ENCODE assay signal across 17 cellular contexts in the genomic region with DNA sequence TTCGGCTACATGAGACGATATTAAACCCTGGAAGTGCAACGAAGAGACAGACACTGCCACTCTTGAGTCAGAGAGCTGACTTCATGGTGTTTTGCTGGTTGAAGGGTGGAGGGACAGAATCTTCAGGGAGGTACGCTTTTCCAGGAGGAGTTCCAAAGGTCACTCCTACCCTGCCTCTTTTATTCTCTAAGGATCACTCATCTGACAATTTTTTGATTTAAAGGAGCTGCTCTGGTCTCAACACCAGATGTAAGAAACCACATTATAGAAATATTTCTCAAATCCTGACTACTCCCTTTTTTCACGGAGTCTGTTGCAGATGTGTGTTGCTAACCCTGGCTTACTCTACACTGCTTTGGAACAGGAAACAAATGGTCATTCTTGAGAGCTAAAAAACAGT.
DNase-seq lines count a peak whose midpoint lies in the region; ATAC-seq and TF ChIP-seq lines count a peak whose summit lies in the region.
"Had no signal": no experiment of that assay in that cellular context is flagged by ENCODE, and none has a peak within 500 bp of the region (broad histone marks: within the 10 kb centered on the region; RNA-seq: fewer than 3 reads in every experiment).

No MANE protein-coding gene starts in this region.

- 0 out of 2 replicates have a peak, but pooled peaks cover 7% of the 10 kb centered on the region for H3K79me2 ChIP-seq in GM23248 (ENCODE audit: insufficient read depth)

- H3K36me3 ChIP-seq in GM23248 (ENCODE audit: low read depth) (peaks cover 90% of the 10 kb centered on the region), mesenchymal stem cell (ENCODE audit: control insufficient read depth in 1 of 2, insufficient read depth in 2 of 2, low read depth in 1 of 2, low read length in 2 of 2) (peaks cover 22 to 92% of the 10 kb centered on the region in 2 experiments), subcutaneous abdominal adipose tissue (ENCODE audit: control insufficient read depth in 5 of 5, insufficient read depth in 5 of 5, low read length in 5 of 5) (peaks cover 0 to 9% (median 4%) of the 10 kb centered on the region in 5 donors)
- H3K36me3 ChIP-seq: colonic mucosa had no signal

- no peak overlapping the region for H2BK5ac ChIP-seq in mesenchymal stem cell (ENCODE audit: low read depth, low read length, poor library complexity, severe bottlenecking)

- H3K14ac ChIP-seq in mesenchymal stem cell (ENCODE audit: low read length in 2 of 2) = no peak overlapping the region

- H3K27me3 ChIP-seq in GM23248 (replicated peaks; ENCODE audit: insufficient read depth) (no peaks in the 10 kb centered on the region), mesenchymal stem cell (ENCODE audit: control insufficient read depth in 1 of 2, insufficient read depth in 1 of 2, low read length in 2 of 2) (no peaks in the 10 kb centered on the region), subcutaneous abdominal adipose tissue (ENCODE audit: control insufficient read depth in 5 of 5, insufficient read depth in 4 of 5, low read length in 5 of 5) (no peaks in the 10 kb centered on the region)
- H3K27me3 ChIP-seq: body of pancreas, colonic mucosa had no signal

- no peak overlapping the region for H2BK120ac ChIP-seq in mesenchymal stem cell (ENCODE audit: low read depth, low read length)

- no peak for TF ChIP-seq CTCF in fibroblast of pulmonary artery (IDR thresholded peaks at IDR 0.05; ENCODE audit: low read length, missing control alignments)

- peaks cover 14% of the 10 kb centered on the region; the same call in 1 of the 2 replicates for H3K4me1 ChIP-seq in GM23248 (ENCODE audit: insufficient read depth)
- no peaks in the 10 kb centered on the region for H3K4me1 ChIP-seq in mesenchymal stem cell (ENCODE audit: control insufficient read depth, insufficient read depth, low read depth, low read length)
- H3K4me1 ChIP-seq in subcutaneous abdominal adipose tissue (ENCODE audit: control insufficient read depth in 5 of 5, insufficient read depth in 5 of 5, low read length in 5 of 5) = peaks cover 3 to 32% (median 21%) of the 10 kb centered on the region in 5 donors
- H3K4me1 ChIP-seq: body of pancreas, colonic mucosa had no signal

- WGBS in GM23248 (ENCODE audit: low coverage in 1 of 2, low lambda C conversion rate in 2 of 2, missing lambda C conversion rate in 2 of 2), 2 experiments = 25 to 26% methylated on average over 5 of the region's 5 CpGs
- WGBS in mesenchymal stem cell = 75% methylated on average over 5 of the region's 5 CpGs

- no peak overlapping the region for H2BK12ac ChIP-seq in mesenchymal stem cell (ENCODE audit: low read length in 2 of 2)

- no peak overlapping the region for H4K8ac ChIP-seq in mesenchymal stem cell (ENCODE audit: low read length)

- H4K20me1 ChIP-seq in GM23248 (ENCODE audit: insufficient read depth) = no peaks in the 10 kb centered on the region

- H3K4ac ChIP-seq in mesenchymal stem cell (ENCODE audit: low read depth in 1 of 2, low read length in 2 of 2) = no peak overlapping the region

- H2AFZ ChIP-seq in GM23248 (no peak overlapping the region), mesenchymal stem cell (ENCODE audit: low read depth, low read length) (no peak overlapping the region)
- H2AFZ ChIP-seq: PC-9 had no signal

- H2AK5ac ChIP-seq in mesenchymal stem cell (ENCODE audit: low read length, severe bottlenecking) = no peak overlapping the region

- no peaks in the 10 kb centered on the region for H3K9me3 ChIP-seq in GM23248 (ENCODE audit: low read depth)
- H3K9me3 ChIP-seq in mesenchymal stem cell (ENCODE audit: control insufficient read depth, low read length) = no peaks in the 10 kb centered on the region
- H3K9me3 ChIP-seq in subcutaneous abdominal adipose tissue (ENCODE audit: control insufficient read depth in 5 of 5, low read length in 5 of 5) = no peaks in the 10 kb centered on the region
- H3K9me3 ChIP-seq: body of pancreas, colonic mucosa, SK-N-SH had no signal

- in situ Hi-C loops in GM23248 (cut with MboI) = no loop called here

- H3K9me2 ChIP-seq in GM23248 (ENCODE audit: insufficient read depth) = no peaks in the 10 kb centered on the region
- H3K9me2 ChIP-seq: SK-N-SH had no signal

- no peak overlapping the region for H3K18ac ChIP-seq in mesenchymal stem cell (ENCODE audit: low read depth in 1 of 2, low read length in 2 of 2)

- H3K4me2 ChIP-seq in GM23248 (ENCODE audit: unreplicated experiment) (no peak overlapping the region), mesenchymal stem cell (ENCODE audit: low read length, poor library complexity, severe bottlenecking) (no peak overlapping the region)
- H3K4me2 ChIP-seq: PC-9, SK-N-SH had no signal

- ATAC-seq in GM18858 (IDR thresholded peaks at IDR 0.05; ENCODE audit: unreplicated experiment) (no peak), GM19351 (IDR thresholded peaks at IDR 0.05; ENCODE audit: unreplicated experiment) (no peak)
- ATAC-seq: activated naive CD4-positive, alpha-beta T cell treated with anti-CD3 and anti-CD28 coated beads, Interleukin-2, amount 50 U/mL, for 72 hours; body of pancreas had no signal

- H3K9ac ChIP-seq in GM23248 = no peak overlapping the region
- H3K9ac ChIP-seq in mesenchymal stem cell (ENCODE audit: low read length) = peak overlapping the region; percentile 48
- H3K9ac ChIP-seq in subcutaneous abdominal adipose tissue (ENCODE audit: low read length in 5 of 5) = peak overlapping the region in 1 of 5 donors; percentile 13
- H3K9ac ChIP-seq: SK-N-SH had no signal

- H4K91ac ChIP-seq in mesenchymal stem cell (ENCODE audit: low read length) = no peak overlapping the region

- H3K23ac ChIP-seq in mesenchymal stem cell (ENCODE audit: low read length in 2 of 2) = no peak overlapping the region

- peak overlapping the region; percentile 15 for H3K27ac ChIP-seq in GM23248
- H3K27ac ChIP-seq in mesenchymal stem cell (ENCODE audit: low read length, poor library complexity, severe bottlenecking) = no peak overlapping the region
- peak overlapping the region; percentile 92 for H3K27ac ChIP-seq in subcutaneous abdominal adipose tissue (ENCODE audit: low read depth, low read length)
- H3K27ac ChIP-seq: body of pancreas, colonic mucosa, PC-9 had no signal

- H2BK15ac ChIP-seq in mesenchymal stem cell (ENCODE audit: low read depth, poor library complexity, severe bottlenecking) = no peak overlapping the region

- DNase-seq in GM23248 (peak; percentile 43), fibroblast of pulmonary artery (ENCODE audit: low read depth) (peak; percentile 17), mesenchymal stem cell (no peak), GF-D8 (lab: John Stamatoyannopoulos, UW) (no peak)
- no peak for DNase-seq in central memory CD4-positive, alpha-beta T cell
- DNase-seq: colonic mucosa; DMS79; NCI-H1092; NCI-H2029; PC-9; SK-N-SH; stimulated activated CD4-positive, alpha-beta T cell treated with anti-CD3 and anti-CD28 coated beads, Interleukin-2, amount 100 ng/mL, for 48 hours had no signal

- peaks cover 55% of the 10 kb centered on the region for H3F3A ChIP-seq in GM23248 (ENCODE audit: insufficient read depth)

- H3K79me1 ChIP-seq in mesenchymal stem cell (replicated peaks; ENCODE audit: low read length, poor library complexity, severe bottlenecking) = peaks cover 8% of the 10 kb centered on the region

- H3K4me3 ChIP-seq in GM23248 = no peak overlapping the region
- no peak overlapping the region for H3K4me3 ChIP-seq in fibroblast of pulmonary artery (replicated peaks; ENCODE audit: low read depth, low read length)
- no peak overlapping the region for H3K4me3 ChIP-seq in mesenchymal stem cell (ENCODE audit: insufficient read depth in 1 of 2, low read depth in 1 of 2, low read length in 2 of 2)
- H3K4me3 ChIP-seq in subcutaneous abdominal adipose tissue (ENCODE audit: low read depth in 1 of 5, low read length in 5 of 5) = peak overlapping the region in 2 of 5 donors; percentile 18 to 41
- H3K4me3 ChIP-seq: body of pancreas, colonic mucosa, PC-9 had no signal

Comparison
In these comparisons a context has a peak if more than half of its experiments do, and no peak if none do; other contexts are left out.
1. DNase-seq: peak in GM23248 (single experiment) and fibroblast of pulmonary artery (single experiment); none in mesenchymal stem cell (single experiment), central memory CD4-positive, alpha-beta T cell (single experiment) and GF-D8 (single experiment).